Comparison of ENCODE assay signal across 17 cellular contexts in the genomic region with DNA sequence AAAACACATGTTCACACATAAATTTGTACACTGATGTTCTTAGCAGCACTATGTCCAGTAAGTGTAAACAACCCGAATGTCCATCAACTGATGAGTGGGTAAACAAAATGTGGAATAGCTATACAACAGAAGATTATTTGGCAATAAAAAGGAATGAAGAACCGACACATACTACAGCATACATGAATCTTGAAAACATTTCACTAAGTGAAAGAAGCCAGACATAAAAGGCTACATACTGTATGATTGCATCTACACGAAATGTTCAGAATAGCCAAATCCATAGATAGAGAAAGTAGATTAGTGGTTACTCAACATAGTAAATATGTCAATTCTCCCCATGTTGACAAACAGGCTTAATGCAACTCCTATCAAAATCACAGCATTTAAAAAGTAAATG. TPM values are rescaled to one million over a fixed set of nuclear protein-coding genes. Genes with fewer than 3 reads are reported as not detected.
DNase-seq lines count a peak whose midpoint lies in the region; ATAC-seq and TF ChIP-seq lines count a peak whose summit lies in the region.
"Had no signal": no experiment of that assay in that cellular context is flagged by ENCODE, and none has a peak within 500 bp of the region (broad histone marks: within the 10 kb centered on the region; RNA-seq: fewer than 3 reads in every experiment).

No MANE protein-coding gene starts in this region.

- no peak overlapping the region for H3K18ac ChIP-seq in trophoblast cell (ENCODE audit: low read length)

- no peak overlapping the region for H4K8ac ChIP-seq in trophoblast cell (ENCODE audit: low read depth, low read length)

- DNase-seq in NCI-H2029 treated with DMSO at 0.1 percent for 48 hours (lab: John Stamatoyannopoulos, UW) (peak; percentile 87), NCI-H2029 (lab: John Stamatoyannopoulos, UW) (no peak), adipocyte (ENCODE audit: low read depth) (peak; percentile 12), fibroblast of villous mesenchyme (ENCODE audit: low read depth) (peak; percentile 42), trophoblast cell (peak; percentile 22 to 90)
- DNase-seq: AML-193; Caco-2; CD4-positive, alpha-beta T cell; GOT3; H7 had no signal

- no peak overlapping the region for H2AFZ ChIP-seq in trophoblast cell (ENCODE audit: insufficient read depth, low read length, poor library complexity)

- H2BK12ac ChIP-seq in trophoblast cell (ENCODE audit: low read length), result no peak overlapping the region

- H4K91ac ChIP-seq in trophoblast cell (ENCODE audit: low read depth, low read length), result no peak overlapping the region

- H3K4me1 ChIP-seq in adipocyte (ENCODE audit: control insufficient read depth, insufficient read depth, low read length), result peaks cover 18% of the 10 kb centered on the region
- H3K4me1 ChIP-seq in trophoblast cell (ENCODE audit: control insufficient read depth in 1 of 2, insufficient read depth in 2 of 2, low read length in 2 of 2), result peaks cover 3% of the 10 kb centered on the region in 2 experiments
- H3K4me1 ChIP-seq: A549, Caco-2 had no signal

- H3K9ac ChIP-seq in adipocyte (ENCODE audit: low read length), result no peak overlapping the region
- H3K9ac ChIP-seq in trophoblast cell (ENCODE audit: low read length), result no peak overlapping the region

- H2AK5ac ChIP-seq in trophoblast cell (ENCODE audit: low read length), result no peak overlapping the region

- no peak overlapping the region for H3K4me3 ChIP-seq in adipocyte (ENCODE audit: low read length)
- no peak overlapping the region for H3K4me3 ChIP-seq in fibroblast of villous mesenchyme (ENCODE audit: low read depth, low read length)
- no peak overlapping the region for H3K4me3 ChIP-seq in trophoblast cell (ENCODE audit: low read depth, low read length)
- H3K4me3 ChIP-seq: A549 had no signal

- no peak overlapping the region for H3K23ac ChIP-seq in trophoblast cell (ENCODE audit: low read length)

- no peak overlapping the region for H4K12ac ChIP-seq in trophoblast cell (ENCODE audit: low read depth, low read length)

- no CpG with 5 or more reads among the region's 3 CpGs for WGBS in trophoblast cell (ENCODE audit: extremely low coverage, insufficient coverage, insufficient read length)

- TF ChIP-seq CTCF in fibroblast of villous mesenchyme (IDR thresholded peaks at IDR 0.05; ENCODE audit: insufficient read depth, low read depth, low read length), result no peak

- no peak overlapping the region for H2BK120ac ChIP-seq in trophoblast cell (ENCODE audit: insufficient read depth, low read length, poor library complexity)

- no peak overlapping the region for H3K27ac ChIP-seq in trophoblast cell (ENCODE audit: low read depth, low read length)
- H3K27ac ChIP-seq: 22Rv1, A549, C4-2B had no signal

- H3K4me2 ChIP-seq in trophoblast cell (ENCODE audit: low read length), result no peak overlapping the region
- H3K4me2 ChIP-seq: A549 had no signal

- ATAC-seq in GM19467 (IDR thresholded peaks at IDR 0.05; ENCODE audit: unreplicated experiment) (no peak), HG03521 (IDR thresholded peaks at IDR 0.05; ENCODE audit: unreplicated experiment) (no peak)
- ATAC-seq: A549, HCT116 had no signal

- no peak overlapping the region for H3K14ac ChIP-seq in trophoblast cell (ENCODE audit: low read length)

- H3K79me1 ChIP-seq in trophoblast cell (ENCODE audit: low read length), result peaks cover 4% of the 10 kb centered on the region

- H3K36me3 ChIP-seq in adipocyte (ENCODE audit: control insufficient read depth, insufficient read depth, low read length, severe bottlenecking) (no peaks in the 10 kb centered on the region), trophoblast cell (ENCODE audit: control insufficient read depth in 1 of 2, insufficient read depth in 2 of 2, low read length in 2 of 2) (no peaks in the 10 kb centered on the region)

- no peaks in the 10 kb centered on the region for H3K79me2 ChIP-seq in trophoblast cell (ENCODE audit: control insufficient read depth, insufficient read depth, low read length, poor library complexity)

- H3K27me3 ChIP-seq in adipocyte (replicated peaks; ENCODE audit: control insufficient read depth, insufficient read depth, low read length) (no peaks in the 10 kb centered on the region), trophoblast cell (ENCODE audit: insufficient read depth, low read length) (no peaks in the 10 kb centered on the region)

- no peak overlapping the region for H3K4ac ChIP-seq in trophoblast cell (ENCODE audit: low read depth, low read length)

- no peak overlapping the region for H2BK5ac ChIP-seq in trophoblast cell (ENCODE audit: low read depth, low read length, poor library complexity)

- H3K9me3 ChIP-seq in adipocyte (ENCODE audit: control insufficient read depth, low read length), result no peaks in the 10 kb centered on the region
- H3K9me3 ChIP-seq in trophoblast cell (ENCODE audit: insufficient read depth, low read depth, low read length), result no peaks in the 10 kb centered on the region
- H3K9me3 ChIP-seq: A549, Caco-2 had no signal

RNA-seq across cellular contexts. Expression of gene CEP41, which starts 17.2 kb away (rescaled TPM):
- total RNA-seq in fibroblast of villous mesenchyme, result 9.7 and 12.5 TPM in 2 replicates
- 13.5 and 14.0 TPM in 2 replicates for polyA plus RNA-seq in trophoblast cell (2013)

RNA-seq across cellular contexts. Expression of gene CPA1, which starts 43.3 kb away (rescaled TPM):
- total RNA-seq in fibroblast of villous mesenchyme, result 0.32 and 0.86 TPM in 2 replicates
- 0.14 TPM in 2 replicates for polyA plus RNA-seq in trophoblast cell (2013)
- total RNA-seq: Caco-2; CD4-positive, alpha-beta T cell; HT-29 had no signal
- polyA plus RNA-seq: A549 had no signal
